ENCODE assay signal across 19 cellular contexts in genomic region chr22:31271026-31271425, GRCh38. TPM values are rescaled to one million over a fixed set of nuclear protein-coding genes. Genes with fewer than 3 reads are reported as not detected.
A peak's percentile ranks its signal among the peaks of the same experiment; 100 is the strongest.
DNase-seq lines count a peak whose midpoint lies in the region; ATAC-seq, FAIRE-seq and TF ChIP-seq lines count a peak whose summit lies in the region.
"Had no signal": no experiment of that assay in that cellular context is flagged by ENCODE, and none has a peak within 500 bp of the region (broad histone marks: within the 10 kb centered on the region; RNA-seq: fewer than 3 reads in every experiment).

No MANE protein-coding gene starts in this region.

- peaks cover 23% of the 10 kb centered on the region for H3K4me1 ChIP-seq in HepG2 (ENCODE audit: insufficient read depth, low read length)
- no peaks in the 10 kb centered on the region for H3K4me1 ChIP-seq in right lobe of liver

- H3K9me3 Mint-ChIP-seq in activated T-helper 17 cell treated with anti-CD3 and anti-CD28 coated beads, Interleukin-2, amount 50 U/mL, for 72 hours = no peaks in the 10 kb centered on the region
- no peaks in the 10 kb centered on the region for H3K9me3 Mint-ChIP-seq in mesothelial cell of epicardium
- H3K9me3 Mint-ChIP-seq: activated T-cell treated with anti-CD3 and anti-CD28 coated beads, Interleukin-2, amount 50 U/mL, for 4 hours had no signal

- TF ChIP-seq POLR2A in HepG2 (IDR thresholded peaks at IDR 0.05; ENCODE audit: insufficient read depth in 1 of 2, low read depth in 2 of 2, low read length in 2 of 2) (no peak), right lobe of liver (IDR thresholded peaks at IDR 0.05) (no peak)

- ATAC-seq in HepG2 (no peak), right lobe of liver (no peak), GM21529 (IDR thresholded peaks at IDR 0.05; ENCODE audit: unreplicated experiment) (no peak)
- no peak for ATAC-seq in activated T-helper 17 cell treated with anti-CD3 and anti-CD28 coated beads, Interleukin-2, amount 50 U/mL, for 72 hours (replicated peaks)
- ATAC-seq: activated T-cell treated with anti-CD3 and anti-CD28 coated beads, Interleukin-2, amount 50 U/mL, for 4 hours; Right ventricle myocardium inferior had no signal

- WGBS in HepG2 (ENCODE audit: low lambda C conversion rate) = 90% methylated on average over 3 of the region's 4 CpGs
- 84% methylated on average over 2 of the region's 4 CpGs for WGBS in right lobe of liver (ENCODE audit: insufficient coverage, low coverage, low lambda C conversion rate, missing lambda C conversion rate)

- no peak for FAIRE-seq in HepG2 (lab: Jason Lieb, UNC)

- no peak for DNase-seq in HepG2 (ENCODE audit: low spot score)
- DNase-seq in right lobe of liver = no peak
- no peak for DNase-seq in mesothelial cell of epicardium (ENCODE audit: low spot score in 2 of 2, unreplicated experiment in 2 of 2)
- no peak for DNase-seq in OCI-M1 (lab: John Stamatoyannopoulos, UW)
- DNase-seq in NCI-H146 treated with DMSO at 0.1 percent for 48 hours (lab: John Stamatoyannopoulos, UW; ENCODE audit: unreplicated experiment) = no peak
- DNase-seq: activated CD4-positive, CD25-positive, alpha-beta regulatory T cell treated with anti-CD3 and anti-CD28 coated beads, Interleukin-2, amount 50 U/mL, for 72 hours; activated T-cell treated with anti-CD3 and anti-CD28 coated beads, Interleukin-2, amount 50 U/mL, for 4 hours; AML-193; anterior cingulate cortex; cortex of kidney; erythroblast; Kasumi-1; NCI-H1436; NCI-H345; NK-92 treated with Interleukin-12 subunit alpha and Interleukin-12 subunit beta, amount 100 ng/mL, for 24 hours; stimulated activated naive CD4-positive, alpha-beta T cell had no signal

- CTCF ChIA-PET in HepG2 (lab: Yijun Ruan, JAX; ENCODE audit: low intra/inter-chr PET ratio, low total read pairs) = no interaction called here

- BruUV-seq in HepG2 (replicated peaks; lab: Mats Ljungman, UMichigan) = no TSS peak

- no peak overlapping the region for H3K4me2 ChIP-seq in HepG2 (ENCODE audit: low read depth, low read length)

- POLR2A ChIA-PET in HepG2 (lab: Yijun Ruan, JAX) = interaction anchor here (0.5 kb wide), 1 partner anchor 644 kb away, joined by 3 read pairs; no protein-coding TSS in a partner anchor

- intact Hi-C loops in HepG2 (cut with micrococcal nuclease; ENCODE audit: unreplicated experiment) = no loop called here
- intact Hi-C loops in right lobe of liver (cut with DNase I) = no loop called here

- H3K27me3 ChIP-seq in HepG2 (ENCODE audit: control insufficient read depth in 1 of 2, insufficient read depth in 2 of 2, low read length in 2 of 2) (no peaks in the 10 kb centered on the region), right lobe of liver (no peaks in the 10 kb centered on the region)

- no peak for TF ChIP-seq EP300 in HepG2 (IDR thresholded peaks at IDR 0.05; ENCODE audit: low read depth in 2 of 2, low read length in 2 of 2)
- no peak for TF ChIP-seq EP300 in HepG2 (CRISPR knock-in tag; IDR thresholded peaks at IDR 0.05; ENCODE audit: borderline replicate concordance)

- H3K79me2 ChIP-seq in HepG2 (ENCODE audit: insufficient read depth, low read length) = no peaks in the 10 kb centered on the region

- H3K36me3 Mint-ChIP-seq in activated T-helper 17 cell treated with anti-CD3 and anti-CD28 coated beads, Interleukin-2, amount 50 U/mL, for 72 hours (ENCODE audit: low read depth) = peaks cover 93% of the 10 kb centered on the region
- peaks cover 59% of the 10 kb centered on the region for H3K36me3 Mint-ChIP-seq in mesothelial cell of epicardium

- H3K4me3 Mint-ChIP-seq in activated T-helper 17 cell treated with anti-CD3 and anti-CD28 coated beads, Interleukin-2, amount 50 U/mL, for 72 hours = no peak overlapping the region
- H3K4me3 Mint-ChIP-seq in mesothelial cell of epicardium = no peak overlapping the region
- H3K4me3 Mint-ChIP-seq: activated T-cell treated with anti-CD3 and anti-CD28 coated beads, Interleukin-2, amount 50 U/mL, for 4 hours had no signal

- peak overlapping the region; percentile 79 for H3K27ac Mint-ChIP-seq in activated T-helper 17 cell treated with anti-CD3 and anti-CD28 coated beads, Interleukin-2, amount 50 U/mL, for 72 hours
- peak overlapping the region; percentile 72 for H3K27ac Mint-ChIP-seq in mesothelial cell of epicardium

- TF ChIP-seq CTCF in HepG2 (CRISPR knock-in tag; IDR thresholded peaks at IDR 0.05) (no peak), right lobe of liver (IDR thresholded peaks at IDR 0.05) (no peak), mesothelial cell of epicardium (IDR thresholded peaks at IDR 0.05; ENCODE audit: unreplicated experiment) (no peak)

- H4K20me1 ChIP-seq in HepG2 (ENCODE audit: insufficient read depth, low read length) = peaks cover 7% of the 10 kb centered on the region; the same call in 1 of the 2 replicates

- H3K4me1 Mint-ChIP-seq in activated T-helper 17 cell treated with anti-CD3 and anti-CD28 coated beads, Interleukin-2, amount 50 U/mL, for 72 hours = peaks cover 14% of the 10 kb centered on the region
- H3K4me1 Mint-ChIP-seq in mesothelial cell of epicardium = peaks cover 13% of the 10 kb centered on the region

- TF ChIP-seq RAD21 in HepG2 (CRISPR knock-in tag; IDR thresholded peaks at IDR 0.05) = no peak

- H3K4me3 ChIP-seq in HepG2 (replicated peaks in 1 of 3; ENCODE audit: insufficient read depth in 1 of 3, low read depth in 2 of 3, low read length in 3 of 3) (no peak overlapping the region), right lobe of liver (no peak overlapping the region)

- no peaks in the 10 kb centered on the region for H3K9me3 ChIP-seq in HepG2 (ENCODE audit: low read length)
- no peaks in the 10 kb centered on the region for H3K9me3 ChIP-seq in right lobe of liver

- in situ Hi-C loops in HepG2 (cut with HindIII; ENCODE audit: extremely low pct_ligation_motif_present, low pct_unique_long_range_greater_than_20kb) = no loop called here

- peaks cover 41 to 82% of the 10 kb centered on the region in 2 experiments for H3K36me3 ChIP-seq in HepG2 (replicated peaks in 1 of 2; ENCODE audit: control insufficient read depth in 1 of 2, insufficient read depth in 2 of 2, low read length in 2 of 2)
- peaks cover 7 to 38% (median 25%) of the 10 kb centered on the region in 4 donors for H3K36me3 ChIP-seq in right lobe of liver

- no peak overlapping the region for H3K9ac ChIP-seq in HepG2 (ENCODE audit: insufficient read depth, low read depth, low read length)

- no peak overlapping the region for H2AFZ ChIP-seq in HepG2 (ENCODE audit: low read length)

- no peaks in the 10 kb centered on the region for H3K27me3 Mint-ChIP-seq in activated T-helper 17 cell treated with anti-CD3 and anti-CD28 coated beads, Interleukin-2, amount 50 U/mL, for 72 hours
- no peaks in the 10 kb centered on the region for H3K27me3 Mint-ChIP-seq in mesothelial cell of epicardium (ENCODE audit: low read depth)

- H3K27ac ChIP-seq in HepG2 (ENCODE audit: extremely low read length, insufficient read depth, low read length) (peak overlapping the region; percentile 41), right lobe of liver (no peak overlapping the region)

RNA-seq across cellular contexts. Expression of gene PIK3IP1, which starts 21.3 kb away (rescaled TPM):
- total RNA-seq in HepG2 (2016; rRNA removed; fragmentation: Illumina TruSeq; extraction: Trizol) (0.44 and 1.3 TPM in 2 replicates), right lobe of liver (1 to 10 TPM; 1.3 to 6.6 (median 5.6) TPM), mesothelial cell of epicardium (16.9 to 19.1 TPM (median 17.4 TPM) in 3 replicates)
- total RNA-seq in HepG2 (2016; cell fraction: cytosol; rRNA removed; fragmentation: Illumina TruSeq; extraction: Trizol; ENCODE audit: low read depth) = 0.26 and 0.30 TPM in 2 replicates
- total RNA-seq in HepG2 (2016; cell fraction: insoluble cytoplasmic fraction; rRNA removed; fragmentation: Illumina TruSeq; extraction: Trizol) = 0.49 and 1.3 TPM in 2 replicates
- total RNA-seq in HepG2 (2016; cell fraction: membrane; rRNA removed; fragmentation: Illumina TruSeq; extraction: Trizol) = 0.34 and 0.41 TPM in 2 replicates
- total RNA-seq in HepG2 (2016; cell fraction: nucleus; rRNA removed; fragmentation: Illumina TruSeq; extraction: Trizol) = 1.5 and 2.0 TPM in 2 replicates
- 2.5 and 5.3 TPM in 2 replicates for polyA plus RNA-seq in HepG2 (2011; rRNA removed)
- polyA plus RNA-seq in HepG2 (2011; cell fraction: cytosol; rRNA removed) = 2.4 and 5.0 TPM in 2 replicates
- 2.3 and 4.8 TPM in 2 replicates for polyA plus RNA-seq in HepG2 (2011; cell fraction: nucleus; rRNA removed)
- polyA plus RNA-seq in HepG2 (2012) = 4.8 and 7.6 TPM in 2 replicates
- 0.06 and 0.11 TPM in 2 replicates for polyA plus RNA-seq in HepG2 (2016; cell fraction: cytosol; fragmentation: Illumina TruSeq; extraction: Trizol; ENCODE audit: low read depth)
- 0.21 and 0.38 TPM in 2 replicates for polyA plus RNA-seq in HepG2 (2016; cell fraction: insoluble cytoplasmic fraction; fragmentation: Illumina TruSeq; extraction: Trizol; ENCODE audit: low read depth)
- polyA plus RNA-seq in HepG2 (2016; cell fraction: membrane; fragmentation: Illumina TruSeq; extraction: Trizol; ENCODE audit: low read depth) = 0.10 and 0.14 TPM in 2 replicates
- 1.7 and 2.4 TPM in 2 replicates for polyA plus RNA-seq in HepG2 (2016; cell fraction: nucleus; fragmentation: Illumina TruSeq; extraction: Trizol; ENCODE audit: insufficient read depth, low read depth)
- polyA minus RNA-seq in HepG2 (2011; rRNA and poly(A)+ RNA removed; ENCODE audit: low replicate concordance) = 2.1 and 3.8 TPM in 2 replicates
- polyA minus RNA-seq in HepG2 (2011; cell fraction: cytosol; rRNA and poly(A)+ RNA removed) = 2.0 and 4.0 TPM in 2 replicates
- polyA minus RNA-seq in HepG2 (2011; cell fraction: nucleus; rRNA and poly(A)+ RNA removed) = 2.1 and 4.0 TPM in 2 replicates
- total RNA-seq in activated T-helper 17 cell treated with anti-CD3 and anti-CD28 coated beads, Interleukin-2, amount 50 U/mL, for 72 hours = 10 to 100 TPM; 11.0 to 24.1 TPM

RNA-seq across cellular contexts. Expression of gene LIMK2, which starts 58.9 kb away (rescaled TPM):
- 25.9 and 29.8 TPM in 2 replicates for total RNA-seq in HepG2 (2016; rRNA removed; fragmentation: Illumina TruSeq; extraction: Trizol)
- 11.6 and 11.9 TPM in 2 replicates for total RNA-seq in HepG2 (2016; cell fraction: cytosol; rRNA removed; fragmentation: Illumina TruSeq; extraction: Trizol; ENCODE audit: low read depth)
- total RNA-seq in HepG2 (2016; cell fraction: insoluble cytoplasmic fraction; rRNA removed; fragmentation: Illumina TruSeq; extraction: Trizol) = 23.7 and 30.9 TPM in 2 replicates
- 16.0 and 16.7 TPM in 2 replicates for total RNA-seq in HepG2 (2016; cell fraction: membrane; rRNA removed; fragmentation: Illumina TruSeq; extraction: Trizol)
- total RNA-seq in HepG2 (2016; cell fraction: nucleus; rRNA removed; fragmentation: Illumina TruSeq; extraction: Trizol) = 34.7 and 39.4 TPM in 2 replicates
- 20.9 and 22.2 TPM in 2 replicates for polyA plus RNA-seq in HepG2 (2011; rRNA removed)
- 13.6 and 17.8 TPM in 2 replicates for polyA plus RNA-seq in HepG2 (2011; cell fraction: cytosol; rRNA removed)
- 73.7 and 77.5 TPM in 2 replicates for polyA plus RNA-seq in HepG2 (2011; cell fraction: nucleus; rRNA removed)
- 13.8 and 20.5 TPM in 2 replicates for polyA plus RNA-seq in HepG2 (2012)
- polyA plus RNA-seq in HepG2 (2016; cell fraction: cytosol; fragmentation: Illumina TruSeq; extraction: Trizol; ENCODE audit: low read depth) = 3.6 and 3.7 TPM in 2 replicates
- 18.1 and 21.1 TPM in 2 replicates for polyA plus RNA-seq in HepG2 (2016; cell fraction: insoluble cytoplasmic fraction; fragmentation: Illumina TruSeq; extraction: Trizol; ENCODE audit: low read depth)
- 6.3 and 6.8 TPM in 2 replicates for polyA plus RNA-seq in HepG2 (2016; cell fraction: membrane; fragmentation: Illumina TruSeq; extraction: Trizol; ENCODE audit: low read depth)
- polyA plus RNA-seq in HepG2 (2016; cell fraction: nucleus; fragmentation: Illumina TruSeq; extraction: Trizol; ENCODE audit: insufficient read depth, low read depth) = 49.2 and 49.7 TPM in 2 replicates
- 7.4 and 68.6 TPM in 2 replicates for polyA minus RNA-seq in HepG2 (2011; rRNA and poly(A)+ RNA removed; ENCODE audit: low replicate concordance)
- polyA minus RNA-seq in HepG2 (2011; cell fraction: cytosol; rRNA and poly(A)+ RNA removed) = 11.4 and 15.5 TPM in 2 replicates
- polyA minus RNA-seq in HepG2 (2011; cell fraction: nucleus; rRNA and poly(A)+ RNA removed) = 67.0 and 76.2 TPM in 2 replicates
- total RNA-seq in right lobe of liver = 10 to 100 TPM in 4 of 6 experiments, 1 to 10 TPM in 2; 6.3 to 47.9 (median 19.6) TPM
- total RNA-seq in activated T-helper 17 cell treated with anti-CD3 and anti-CD28 coated beads, Interleukin-2, amount 50 U/mL, for 72 hours = 10 to 100 TPM; 59.5 to 61.4 TPM
- 109 to 121 TPM (median 117 TPM) in 3 replicates for total RNA-seq in mesothelial cell of epicardium
